9 cellular contexts compared by ENCODE assay signal in the genomic region with DNA sequence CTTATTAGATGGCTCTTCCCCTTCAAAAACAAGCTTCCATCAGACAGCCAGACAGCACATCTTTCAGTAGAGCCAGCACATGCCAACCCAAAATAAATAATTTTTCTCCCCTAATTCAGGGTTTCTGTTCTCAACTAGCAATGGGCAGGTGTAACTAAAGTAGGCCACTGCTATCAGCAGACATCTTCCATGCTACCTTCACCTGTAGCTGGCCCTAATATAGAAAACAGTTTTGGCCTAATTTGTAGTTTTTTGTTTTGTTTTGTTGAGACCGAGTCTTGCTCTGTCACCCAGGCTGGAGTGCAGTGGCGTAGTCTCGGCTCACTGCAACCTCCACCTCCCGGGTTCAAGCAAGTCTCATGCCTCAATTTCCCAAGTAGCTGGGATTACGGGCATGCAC. TPM values are rescaled to one million over a fixed set of nuclear protein-coding genes. Genes with fewer than 3 reads are reported as not detected.
"Had no signal": no experiment of that assay in that cellular context is flagged by ENCODE, and none has a peak within 500 bp of the region (broad histone marks: within the 10 kb centered on the region; RNA-seq: fewer than 3 reads in every experiment).

No MANE protein-coding gene starts in this region.

- DNase-seq: GDM1, GF-D8 had no signal

- H3K4me3 ChIP-seq: GM12878 had no signal

- FAIRE-seq: G401.6, GM12878, GM12891, GM12892, GM18507, GM19239 had no signal

- ATAC-seq: GM12878 had no signal

RNA-seq across cellular contexts. Expression of gene EFCAB3, which starts 29.2 kb away (rescaled TPM):
- total RNA-seq: G401, GM12878 had no signal
- polyA plus RNA-seq: GM12878 had no signal
